Comparison of ENCODE assay signal across 8 cellular contexts in genomic region chr17:75783069-75783783, GRCh38. TPM values are rescaled to one million over a fixed set of nuclear protein-coding genes. Genes with fewer than 3 reads are reported as not detected.
DNase-seq lines count a peak whose midpoint lies in the region; ATAC-seq, FAIRE-seq and TF ChIP-seq lines count a peak whose summit lies in the region.

No MANE protein-coding gene starts in this region.

- peak overlapping the region; percentile 60 for H3K4me2 ChIP-seq in astrocyte (ENCODE audit: low read length)

- CTCF ChIA-PET in AG04449 (lab: Yijun Ruan, JAX) = interaction anchor here (0.7 to 3.3 kb wide), 31 partner anchors 8 to 241 kb away, joined by 3 to 25 read pairs (median 4); partner anchors contain the start of genes GALK1, MRPL38, TRIM65 and WBP2

- peak overlapping the region; percentile 55 for H3K9ac ChIP-seq in astrocyte (ENCODE audit: low read length)

- DNase-seq in AG04449 (ENCODE audit: low read depth, low spot score) (no peak), GM10266 (ENCODE audit: extremely low spot score) (peak; percentile 75), NCI-H510A (lab: John Stamatoyannopoulos, UW) (peak; percentile 55), astrocyte (ENCODE audit: low read depth) (peak; percentile 27), left lung (no peak), HuH-7 (ENCODE audit: low spot score) (no peak)

- no peak for ATAC-seq in left lung
- ATAC-seq in GM18867 (IDR thresholded peaks at IDR 0.05; ENCODE audit: unreplicated experiment) = no peak

- H3K4me1 ChIP-seq in astrocyte (ENCODE audit: insufficient read depth, low read length) (peaks cover 28% of the 10 kb centered on the region), left lung (peaks cover 19 to 64% of the 10 kb centered on the region in 2 donors), thymus (ENCODE audit: control insufficient read depth, insufficient read depth, low read length) (peaks cover 21% of the 10 kb centered on the region)

- H3K79me2 ChIP-seq in astrocyte (ENCODE audit: insufficient read depth, low read length) = peaks cover 44% of the 10 kb centered on the region

- peak overlapping the region; percentile 99 for H3K27ac Mint-ChIP-seq in astrocyte (ENCODE audit: unreplicated experiment)

- H3K4me3 ChIP-seq in AG04449 (ENCODE audit: low read depth, low read length) (no peak overlapping the region), astrocyte (ENCODE audit: insufficient read depth, low read depth, low read length) (peak overlapping the region; percentile 38), left lung (peak overlapping the region in 1 of 2 donors; percentile 3), thymus (ENCODE audit: low read length) (peak overlapping the region; percentile 15)

- WGBS in thymus = 5% methylated on average over 6 of the region's 6 CpGs

- peak overlapping the region; percentile 64 for H3K27ac ChIP-seq in astrocyte (ENCODE audit: low read depth, low read length)
- peak overlapping the region; percentile 99 to 100 for H3K27ac ChIP-seq in left lung
- H3K27ac ChIP-seq in thymus (ENCODE audit: low read depth) = peak overlapping the region; percentile 77

- peaks cover 23% of the 10 kb centered on the region for H3K4me1 Mint-ChIP-seq in astrocyte (ENCODE audit: low read depth, unreplicated experiment)

- no peaks in the 10 kb centered on the region for H3K9me3 Mint-ChIP-seq in astrocyte (ENCODE audit: unreplicated experiment)

- peak overlapping the region; percentile 92 for H3K4me3 Mint-ChIP-seq in astrocyte (ENCODE audit: unreplicated experiment)

- peak; percentile 37 for TF ChIP-seq CTCF in AG04449 (IDR thresholded peaks at IDR 0.05; ENCODE audit: insufficient read depth, low read length, missing control alignments)
- TF ChIP-seq CTCF in GM10266 (IDR thresholded peaks at IDR 0.05; ENCODE audit: control insufficient read depth, insufficient read depth, low read depth, missing control alignments) = peak; percentile 33
- peak; percentile 93 for TF ChIP-seq CTCF in astrocyte (IDR thresholded peaks at IDR 0.05; ENCODE audit: insufficient read depth, low read depth, low read length)
- TF ChIP-seq CTCF in left lung (IDR thresholded peaks at IDR 0.05) = peak; percentile 68

- peak overlapping the region; percentile 48 for H2AFZ ChIP-seq in astrocyte (ENCODE audit: low read depth, low read length)

- H4K20me1 ChIP-seq in astrocyte (ENCODE audit: insufficient read depth, low read length) = peaks cover 9% of the 10 kb centered on the region

- H3K9me3 ChIP-seq in astrocyte (ENCODE audit: insufficient read depth, low read depth, low read length) (no peaks in the 10 kb centered on the region), left lung (no peaks in the 10 kb centered on the region), thymus (ENCODE audit: control insufficient read depth) (no peaks in the 10 kb centered on the region)

- intact Hi-C loops in left lung (cut with DNase I) = no loop called here

- no peaks in the 10 kb centered on the region for H3K27me3 Mint-ChIP-seq in astrocyte (ENCODE audit: low read depth, unreplicated experiment)

- FAIRE-seq in astrocyte (lab: Jason Lieb, UNC) = no peak

- POLR2A ChIA-PET in AG04449 (lab: Yijun Ruan, JAX) = interaction anchor here (0.6 to 1.0 kb wide), 4 partner anchors 10 to 106 kb away, joined by 3 to 4 read pairs (median 3); no protein-coding TSS in a partner anchor

- H3K36me3 ChIP-seq in astrocyte (ENCODE audit: insufficient read depth, low read length) (peaks cover 4% of the 10 kb centered on the region), left lung (peaks cover 1 to 9% of the 10 kb centered on the region in 2 donors), thymus (ENCODE audit: control insufficient read depth, insufficient read depth) (peaks cover 9% of the 10 kb centered on the region)

- H3K36me3 Mint-ChIP-seq in astrocyte (ENCODE audit: low read depth, unreplicated experiment) = peaks cover 10% of the 10 kb centered on the region

- H3K27me3 ChIP-seq in astrocyte (ENCODE audit: insufficient read depth, low read length) (no peaks in the 10 kb centered on the region), left lung (no peaks in the 10 kb centered on the region), thymus (ENCODE audit: control insufficient read depth, insufficient read depth) (no peaks in the 10 kb centered on the region)

RNA-seq across cellular contexts. Expression of gene UNK, which starts 1.4 kb away (rescaled TPM):
- total RNA-seq in astrocyte = 14.9 and 16.7 TPM in 2 replicates
- 10 to 100 TPM; 19.8 to 24.6 TPM for total RNA-seq in left lung
- 31.6 TPM for polyA plus RNA-seq in thymus

RNA-seq across cellular contexts. Expression of gene GALK1, which starts 18.2 kb away (rescaled TPM):
- total RNA-seq in astrocyte (22.6 and 31.1 TPM in 2 replicates), left lung (10 to 100 TPM; 38.1 to 39.6 TPM)
- polyA plus RNA-seq in thymus = 32.6 TPM

Comparison
In these comparisons a context has a peak if more than half of its experiments do, and no peak if none do; other contexts are left out.
1. DNase-seq: peak in GM10266 (single experiment), NCI-H510A (single experiment) and astrocyte (single experiment); none in AG04449 (single experiment), left lung (0 of 2) and HuH-7 (single experiment).
2. CTCF ChIP-seq: peak in every context shown above with its lines; median percentile 93 in astrocyte; 68 in left lung; 37 in AG04449; 33 in GM10266.
3. Peak in every context shown above with its lines, with median percentiles within 50 percentile points of each other: H3K27ac ChIP-seq.